In genomic region chr9:89743576-89744254, GRCh38 we compare ENCODE assay signal across 8 cellular contexts.
DNase-seq lines count a peak whose midpoint lies in the region; ATAC-seq lines count a peak whose summit lies in the region.
"Had no signal": no experiment of that assay in that cellular context is flagged by ENCODE, and none has a peak within 500 bp of the region (broad histone marks: within the 10 kb centered on the region; RNA-seq: fewer than 3 reads in every experiment).

No MANE protein-coding gene starts in this region.

- H3K4me3 Mint-ChIP-seq in naive thymus-derived CD8-positive, alpha-beta T cell = peak overlapping the region; percentile 43 to 86 (median 70)

- no peaks in the 10 kb centered on the region for H3K36me3 Mint-ChIP-seq in naive thymus-derived CD8-positive, alpha-beta T cell

- peak overlapping the region; percentile 39 to 93 (median 68) for H3K27ac Mint-ChIP-seq in naive thymus-derived CD8-positive, alpha-beta T cell

- H3K4me1 Mint-ChIP-seq in naive thymus-derived CD8-positive, alpha-beta T cell = peaks cover 50 to 92% (median 85%) of the 10 kb centered on the region in 4 donors

- POLR2A ChIA-PET in naive thymus-derived CD8-positive, alpha-beta T cell (lab: Charles Lee) = interaction anchor here (0.6 to 1.7 kb wide), 4 partner anchors 9 to 366 kb away, joined by 3 to 6 read pairs (median 4); no protein-coding TSS in a partner anchor

- peaks cover 0 to 5% (median 0%) of the 10 kb centered on the region in 9 donors for H3K9me3 Mint-ChIP-seq in naive thymus-derived CD8-positive, alpha-beta T cell

- peak; percentile 29 to 34 for DNase-seq in activated CD4-positive, alpha-beta T cell treated with anti-CD3 and anti-CD28 coated beads, Interleukin-2, amount 50 U/mL, for 4 hours
- DNase-seq in naive thymus-derived CD8-positive, alpha-beta T cell = peak in 9 of 10 donors; percentile 39 to 87 (median 73)
- DNase-seq in NCI-H2171 (lab: John Stamatoyannopoulos, UW) = no peak

- ATAC-seq in GM19328 (IDR thresholded peaks at IDR 0.05; ENCODE audit: unreplicated experiment) (peak; percentile 50), HG03095 (IDR thresholded peaks at IDR 0.05; ENCODE audit: unreplicated experiment) (peak; percentile 65), GM18520 (IDR thresholded peaks at IDR 0.05; ENCODE audit: unreplicated experiment) (no peak), HG03457 (IDR thresholded peaks at IDR 0.05; ENCODE audit: unreplicated experiment) (no peak)
- peak; percentile 87 to 90 for ATAC-seq in naive thymus-derived CD8-positive, alpha-beta T cell
- ATAC-seq: K562 had no signal

- peaks cover 0 to 3% (median 0%) of the 10 kb centered on the region in 5 donors for H3K27me3 Mint-ChIP-seq in naive thymus-derived CD8-positive, alpha-beta T cell

Comparison
In these comparisons a context has a peak if more than half of its experiments do, and no peak if none do; other contexts are left out.
1. ATAC-seq: peak in GM19328 (single experiment), HG03095 (single experiment) and naive thymus-derived CD8-positive, alpha-beta T cell (2 of 2); none in GM18520 (single experiment) and HG03457 (single experiment).